In the genomic region with DNA sequence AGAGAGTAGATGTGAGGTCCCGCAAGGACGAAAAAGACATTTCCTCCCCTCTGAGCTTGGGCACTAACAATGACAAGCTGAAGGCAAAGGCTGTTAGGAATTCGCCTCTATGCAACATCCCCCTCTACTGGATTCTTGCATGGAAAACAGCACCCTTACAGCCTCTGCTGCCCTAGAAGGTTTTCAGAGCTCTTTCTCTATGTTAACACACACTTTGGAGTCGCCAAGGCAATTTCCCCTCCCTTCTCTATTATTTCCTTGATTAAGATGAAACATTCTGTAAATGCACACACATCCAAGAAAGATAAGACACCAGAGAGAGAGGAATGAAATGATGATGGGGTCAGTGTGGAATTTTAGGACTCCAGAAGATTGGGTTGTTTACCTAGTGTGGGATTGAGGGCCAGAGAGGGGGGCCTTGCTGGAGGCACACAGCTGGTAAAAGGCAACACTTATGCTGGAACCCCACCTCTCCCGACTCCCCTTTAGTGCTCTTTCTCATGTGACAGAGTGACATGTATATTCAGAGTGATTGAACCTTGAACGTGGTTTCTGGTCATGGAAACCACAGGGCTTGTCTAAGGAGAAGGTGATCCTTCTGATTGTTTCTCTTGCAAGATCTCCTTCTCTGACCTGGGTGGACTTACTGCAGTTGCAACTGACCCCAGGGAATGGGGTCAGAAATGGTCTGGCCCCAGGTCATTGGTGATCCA, we compare ENCODE assay signal across 8 cellular contexts.
DNase-seq lines count a peak whose midpoint lies in the region; ATAC-seq lines count a peak whose summit lies in the region.

No MANE protein-coding gene starts in this region.

- no peak overlapping the region for H3K27ac Mint-ChIP-seq in activated CD8-positive, alpha-beta T cell treated with anti-CD3 and anti-CD28 coated beads, Interleukin-2, amount 10 ng/mL, durations not matched to agents 7 days and 5 days

- H3K36me3 Mint-ChIP-seq in activated CD8-positive, alpha-beta T cell treated with anti-CD3 and anti-CD28 coated beads, Interleukin-2, amount 10 ng/mL, durations not matched to agents 7 days and 5 days (ENCODE audit: low read depth) = no peaks in the 10 kb centered on the region

- CTCF ChIA-PET in activated CD8-positive, alpha-beta T cell treated with anti-CD3 and anti-CD28 coated beads, Interleukin-2, amount 10 ng/mL, durations not matched to agents 7 days and 5 days (lab: Charles Lee) = interaction anchor here (0.6 to 2.1 kb wide), 60 partner anchors 8 to 1245 kb away, joined by 3 to 35 read pairs (median 4); a partner anchor contains a TSS

- POLR2A ChIA-PET in activated CD8-positive, alpha-beta T cell treated with anti-CD3 and anti-CD28 coated beads, Interleukin-2, amount 10 ng/mL, durations not matched to agents 7 days and 5 days (lab: Charles Lee) = interaction anchor here (0.6 to 0.8 kb wide), 4 partner anchors 18 to 295 kb away, joined by 3 read pairs; no protein-coding TSS in a partner anchor

- peaks cover 41% of the 10 kb centered on the region for H3K4me1 Mint-ChIP-seq in activated CD8-positive, alpha-beta T cell treated with anti-CD3 and anti-CD28 coated beads, Interleukin-2, amount 10 ng/mL, durations not matched to agents 7 days and 5 days (ENCODE audit: low read depth)

- H3K4me3 Mint-ChIP-seq in activated CD8-positive, alpha-beta T cell treated with anti-CD3 and anti-CD28 coated beads, Interleukin-2, amount 10 ng/mL, durations not matched to agents 7 days and 5 days = no peak overlapping the region

- DNase-seq in activated CD8-positive, alpha-beta memory T cell treated with anti-CD3 and anti-CD28 coated beads, Interleukin-2, amount 50 U/mL, for 1 hour (ENCODE audit: extremely low read depth) = peak; percentile 23
- no peak for DNase-seq in activated CD8-positive, alpha-beta memory T cell treated with anti-CD3 and anti-CD28 coated beads, Interleukin-2, amount 50 U/mL, for 48 hours
- DNase-seq in NCI-H82 (lab: John Stamatoyannopoulos, UW) (peak; percentile 91), epidermal melanocyte (ENCODE audit: insufficient read length, low spot score) (peak; percentile 85), mucosa of gallbladder (ENCODE audit: low spot score) (peak; percentile 68), ureter (ENCODE audit: low spot score) (peak; percentile 74)
- DNase-seq in activated CD8-positive, alpha-beta T cell treated with anti-CD3 and anti-CD28 coated beads, Interleukin-2, amount 10 ng/mL, durations not matched to agents 7 days and 5 days = peak; percentile 68

- H3K9me3 Mint-ChIP-seq in activated CD8-positive, alpha-beta T cell treated with anti-CD3 and anti-CD28 coated beads, Interleukin-2, amount 10 ng/mL, durations not matched to agents 7 days and 5 days (ENCODE audit: insufficient read depth) = no peaks in the 10 kb centered on the region

- peak; percentile 36 for ATAC-seq in HG03432 (IDR thresholded peaks at IDR 0.05; ENCODE audit: unreplicated experiment)
- peak; percentile 78 for ATAC-seq in activated CD8-positive, alpha-beta T cell treated with anti-CD3 and anti-CD28 coated beads, Interleukin-2, amount 10 ng/mL, durations not matched to agents 7 days and 5 days

- H3K27me3 Mint-ChIP-seq in activated CD8-positive, alpha-beta T cell treated with anti-CD3 and anti-CD28 coated beads, Interleukin-2, amount 10 ng/mL, durations not matched to agents 7 days and 5 days (ENCODE audit: low read depth) = no peaks in the 10 kb centered on the region
